ENCODE assay signal across 34 cellular contexts in the genomic region with DNA sequence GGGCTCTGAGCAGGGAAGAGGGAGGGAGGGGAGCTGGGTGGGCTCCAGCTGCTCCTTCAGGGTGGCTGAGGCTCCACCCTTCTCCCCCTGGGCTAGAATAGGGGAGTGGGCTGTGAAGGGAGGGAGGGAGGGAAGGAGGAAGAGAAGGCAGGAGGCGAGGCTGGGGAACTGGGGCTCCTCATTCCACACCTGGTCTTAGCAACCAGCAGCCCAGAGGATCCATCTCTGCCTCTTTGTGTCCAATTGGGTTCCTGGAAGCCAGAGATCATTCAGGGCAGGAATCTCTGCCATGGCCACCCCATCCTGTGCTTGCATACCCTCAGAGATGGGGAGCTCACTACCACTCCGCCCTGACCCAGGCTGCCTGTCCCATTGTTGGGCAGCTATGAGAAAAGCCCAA. TPM values are rescaled to one million over a fixed set of nuclear protein-coding genes. Genes with fewer than 3 reads are reported as not detected.
"Had no signal": no experiment of that assay in that cellular context is flagged by ENCODE, and none has a peak within 500 bp of the region (broad histone marks: within the 10 kb centered on the region; RNA-seq: fewer than 3 reads in every experiment).

No MANE protein-coding gene starts in this region.

- H3K27ac Mint-ChIP-seq: activated CD4-positive, alpha-beta T cell treated with anti-CD3 and anti-CD28 coated beads for 36 hours; activated CD4-positive, alpha-beta T cell treated with anti-CD3 and anti-CD28 coated beads, Interleukin-2, amount 10 ng/mL, durations not matched to agents 7 days and 5 days; activated CD8-positive, alpha-beta T cell treated with anti-CD3 and anti-CD28 coated beads, Interleukin-2, amount 10 ng/mL, durations not matched to agents 7 days and 5 days; activated naive CD4-positive, alpha-beta T cell treated with anti-CD3 and anti-CD28 coated beads, Interleukin-2, amount 10 ng/mL, durations not matched to agents 7 days and 5 days; activated naive CD8-positive, alpha-beta T cell; activated naive CD8-positive, alpha-beta T cell treated with anti-CD3 and anti-CD28 coated beads, Interleukin-2, amount 50 U/mL, for 24 hours; activated T-cell treated with anti-CD3 and anti-CD28 coated beads, Interleukin-2, amount 50 U/mL, for 24 hours; activated T-helper 1 cell treated with anti-CD3 and anti-CD28 coated beads, Interleukin-12 subunit alpha, Interleukin-12 subunit beta, Interleukin-2, Interleukin-4 antibody, amounts not matched to agents 30 ng/mL and 10 ng/mL and 1 ng/mL, durations not matched to agents 14 hours and 24 hours and 36 hours; brain had no signal

- H3K36me3 Mint-ChIP-seq: activated naive CD8-positive, alpha-beta T cell; brain had no signal

- H3K27ac ChIP-seq: RWPE1, VCaP had no signal

- H3K4me3 Mint-ChIP-seq: activated CD4-positive, alpha-beta T cell treated with anti-CD3 and anti-CD28 coated beads for 36 hours; activated CD4-positive, alpha-beta T cell treated with anti-CD3 and anti-CD28 coated beads, Interleukin-2, amount 10 ng/mL, durations not matched to agents 7 days and 5 days; activated CD8-positive, alpha-beta T cell treated with anti-CD3 and anti-CD28 coated beads, Interleukin-2, amount 10 ng/mL, durations not matched to agents 7 days and 5 days; activated naive CD4-positive, alpha-beta T cell treated with anti-CD3 and anti-CD28 coated beads, Interleukin-2, amount 10 ng/mL, durations not matched to agents 7 days and 5 days; activated naive CD8-positive, alpha-beta T cell; activated naive CD8-positive, alpha-beta T cell treated with anti-CD3 and anti-CD28 coated beads, Interleukin-2, amount 50 U/mL, for 24 hours; activated T-cell treated with anti-CD3 and anti-CD28 coated beads, Interleukin-2, amount 50 U/mL, for 24 hours; activated T-helper 1 cell treated with anti-CD3 and anti-CD28 coated beads, Interleukin-12 subunit alpha, Interleukin-12 subunit beta, Interleukin-2, Interleukin-4 antibody, amounts not matched to agents 30 ng/mL and 10 ng/mL and 1 ng/mL, durations not matched to agents 14 hours and 24 hours and 36 hours; brain had no signal

- H3K4me1 Mint-ChIP-seq: brain had no signal

- H3K27me3 Mint-ChIP-seq: activated CD4-positive, alpha-beta T cell treated with anti-CD3 and anti-CD28 coated beads for 36 hours; activated CD4-positive, alpha-beta T cell treated with anti-CD3 and anti-CD28 coated beads, Interleukin-2, amount 10 ng/mL, durations not matched to agents 7 days and 5 days; activated naive CD8-positive, alpha-beta T cell; activated naive CD8-positive, alpha-beta T cell treated with anti-CD3 and anti-CD28 coated beads, Interleukin-2, amount 50 U/mL, for 24 hours; activated T-cell treated with anti-CD3 and anti-CD28 coated beads, Interleukin-2, amount 50 U/mL, for 24 hours had no signal

- H3K9me3 Mint-ChIP-seq: activated CD4-positive, alpha-beta T cell treated with anti-CD3 and anti-CD28 coated beads, Interleukin-2, amount 10 ng/mL, durations not matched to agents 7 days and 5 days; activated naive CD4-positive, alpha-beta T cell treated with anti-CD3 and anti-CD28 coated beads, Interleukin-2, amount 10 ng/mL, durations not matched to agents 7 days and 5 days; activated naive CD8-positive, alpha-beta T cell treated with anti-CD3 and anti-CD28 coated beads, Interleukin-2, amount 50 U/mL, for 24 hours; activated T-cell treated with anti-CD3 and anti-CD28 coated beads, Interleukin-2, amount 50 U/mL, for 24 hours; activated T-helper 1 cell treated with anti-CD3 and anti-CD28 coated beads, Interleukin-12 subunit alpha, Interleukin-12 subunit beta, Interleukin-2, Interleukin-4 antibody, amounts not matched to agents 30 ng/mL and 10 ng/mL and 1 ng/mL, durations not matched to agents 14 hours and 24 hours and 36 hours had no signal

- ATAC-seq: activated CD4-positive, alpha-beta T cell treated with anti-CD3 and anti-CD28 coated beads for 36 hours; activated CD4-positive, CD25-positive, alpha-beta regulatory T cell treated with anti-CD3 and anti-CD28 coated beads, Interleukin-2, amount 50 U/mL, for 24 hours; activated CD8-positive, alpha-beta T cell treated with anti-CD3 and anti-CD28 coated beads, Interleukin-2, amount 10 ng/mL, durations not matched to agents 7 days and 5 days; activated naive CD8-positive, alpha-beta T cell treated with anti-CD3 and anti-CD28 coated beads, Interleukin-2, amount 50 U/mL, for 24 hours; PC-3; Right ventricle myocardium inferior had no signal

- DNase-seq: activated CD4-positive, alpha-beta T cell treated with anti-CD3 and anti-CD28 coated beads for 36 hours; activated CD4-positive, alpha-beta T cell treated with anti-CD3 and anti-CD28 coated beads, Interleukin-2, amount 10 ng/mL, durations not matched to agents 7 days and 5 days; activated CD4-positive, alpha-beta T cell treated with anti-CD3 and anti-CD28 coated beads, Interleukin-2, amount 50 U/mL, for 48 hours; activated CD8-positive, alpha-beta T cell treated with anti-CD3 and anti-CD28 coated beads, Interleukin-2, amount 10 ng/mL, durations not matched to agents 7 days and 5 days; activated effector memory CD4-positive, alpha-beta T cell treated with Interleukin-2 at 50 U/mL for 16 hours; activated naive CD4-positive, alpha-beta T cell treated with anti-CD3 and anti-CD28 coated beads, Interleukin-2, amount 10 ng/mL, durations not matched to agents 7 days and 5 days; activated naive CD8-positive, alpha-beta T cell treated with anti-CD3 and anti-CD28 coated beads, Interleukin-2, amount 50 U/mL, for 24 hours; activated T-cell treated with anti-CD3 and anti-CD28 coated beads, Interleukin-2, amount 50 U/mL, for 24 hours; anterior cingulate cortex; caudate nucleus; cerebellar nuclear complex; Karpas-422; NCI-H1105; NCI-H1417 treated with DMSO at 0.1 percent for 48 hours; NCI-H1930; NCI-H345; NCI-H524 treated with DMSO at 0.1 percent for 48 hours; PC-3; SIG-M5; SW 1271; T-helper 1 cell; T-helper 2 cell; T-helper 9 cell had no signal

RNA-seq across cellular contexts. Expression of gene NCF4, which starts 7.7 kb away (rescaled TPM):
- total RNA-seq: bronchial epithelial cell, MCF 10A, NCI-H460, SK-MEL-5 had no signal

RNA-seq across cellular contexts. Expression of gene CSF2RB, which starts 44.9 kb away (rescaled TPM):
- total RNA-seq: bronchial epithelial cell, MCF 10A, NCI-H460, PC-3, SK-MEL-5 had no signal

RNA-seq across cellular contexts. Expression of gene PVALB, which starts 51.7 kb away (rescaled TPM):
- total RNA-seq: activated CD4-positive, alpha-beta T cell treated with anti-CD3 and anti-CD28 coated beads for 36 hours; activated CD4-positive, alpha-beta T cell treated with anti-CD3 and anti-CD28 coated beads, Interleukin-2, amount 10 ng/mL, durations not matched to agents 7 days and 5 days; activated CD8-positive, alpha-beta T cell treated with anti-CD3 and anti-CD28 coated beads, Interleukin-2, amount 10 ng/mL, durations not matched to agents 7 days and 5 days; activated T-helper 1 cell treated with anti-CD3 and anti-CD28 coated beads, Interleukin-12 subunit alpha, Interleukin-12 subunit beta, Interleukin-2, Interleukin-4 antibody, amounts not matched to agents 30 ng/mL and 10 ng/mL and 1 ng/mL, durations not matched to agents 14 hours and 24 hours and 36 hours; bronchial epithelial cell; MCF 10A; NCI-H460; PC-3; Right ventricle myocardium inferior; SK-MEL-5 had no signal
